8 cellular contexts compared by ENCODE assay signal in the genomic region with DNA sequence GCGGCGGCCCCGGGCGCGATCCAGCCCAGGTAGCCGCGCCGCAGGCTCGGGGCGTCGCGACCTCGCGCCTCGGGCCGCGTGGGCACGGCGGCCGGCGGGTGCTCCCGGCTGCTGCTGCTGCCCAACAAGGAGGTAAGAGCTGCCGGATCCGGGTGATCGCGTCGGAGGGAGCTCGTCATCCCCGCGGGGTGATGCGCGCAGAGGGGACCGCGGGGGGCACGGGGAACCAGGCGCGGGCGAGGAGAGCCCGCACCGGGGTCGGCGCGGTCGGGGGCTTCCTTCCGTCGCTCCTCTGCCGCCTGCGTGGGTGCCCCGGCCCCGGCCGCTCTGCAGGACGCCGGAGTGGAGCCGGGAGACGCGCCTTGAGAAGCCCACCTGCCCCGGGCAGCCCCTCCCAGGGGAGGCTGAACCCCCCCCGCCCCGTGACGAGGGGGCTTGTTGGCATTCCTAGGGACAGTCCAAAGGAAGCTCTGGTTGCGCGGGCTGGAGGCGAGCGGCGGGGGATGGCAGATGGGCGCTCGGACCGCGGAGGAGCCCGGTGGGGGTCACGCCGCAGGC.
A peak's percentile ranks its signal among the peaks of the same experiment; 100 is the strongest.
DNase-seq lines count a peak whose midpoint lies in the region; ATAC-seq and TF ChIP-seq lines count a peak whose summit lies in the region.

No MANE protein-coding gene starts in this region.

- H3K4me1 ChIP-seq in neural progenitor cell: peaks cover 12% of the 10 kb centered on the region

- ATAC-seq in GM18861 (IDR thresholded peaks at IDR 0.05; ENCODE audit: unreplicated experiment) (peak; percentile 1), HG02970 (IDR thresholded peaks at IDR 0.05; ENCODE audit: low FRiP score, unreplicated experiment) (peak; percentile 14), WTC11 (peak; percentile 4; the same call in 1 of the 2 replicates), HG02610 (IDR thresholded peaks at IDR 0.05; ENCODE audit: unreplicated experiment) (no peak)

- peak overlapping the region; percentile 55 for H3K4me3 Mint-ChIP-seq in WTC11
- H3K4me3 Mint-ChIP-seq in neural progenitor cell: peak overlapping the region; percentile 72

- peaks cover 39% of the 10 kb centered on the region for H4K20me1 ChIP-seq in neural progenitor cell (ENCODE audit: low read depth)

- peaks cover 11% of the 10 kb centered on the region for H3K27me3 Mint-ChIP-seq in WTC11 (ENCODE audit: low read depth)
- H3K27me3 Mint-ChIP-seq in neural progenitor cell (ENCODE audit: insufficient read depth, low read depth): peaks cover 8% of the 10 kb centered on the region

- H3K36me3 ChIP-seq in neural progenitor cell: no peaks in the 10 kb centered on the region

- peak overlapping the region; percentile 51 for H3K9ac ChIP-seq in neural progenitor cell

- peaks cover 46% of the 10 kb centered on the region for H3K79me2 ChIP-seq in neural progenitor cell (ENCODE audit: low read depth)

- H3K27ac Mint-ChIP-seq in WTC11: no peak overlapping the region
- no peak overlapping the region for H3K27ac Mint-ChIP-seq in neural progenitor cell

- DNase-seq in WTC11 (ENCODE audit: low spot score): peak; percentile 36
- DNase-seq in epithelial cell of proximal tubule (ENCODE audit: low read depth): no peak
- DNase-seq in neural progenitor cell (ENCODE audit: low spot score): peak; percentile 65
- DNase-seq in NCI-H1436 (lab: John Stamatoyannopoulos, UW): no peak
- DNase-seq in ureter (ENCODE audit: low spot score): no peak

- peaks cover 10% of the 10 kb centered on the region for H3K27me3 ChIP-seq in neural progenitor cell

- CTCF ChIA-PET in WTC11 (lab: Charles Lee): interaction anchor here (0.8 to 7.9 kb wide), 11 partner anchors 10 to 331 kb away, joined by 3 to 116 read pairs (median 5); no protein-coding TSS in a partner anchor

- H3K36me3 Mint-ChIP-seq in WTC11: no peaks in the 10 kb centered on the region
- no peaks in the 10 kb centered on the region for H3K36me3 Mint-ChIP-seq in neural progenitor cell

- H3K4me1 Mint-ChIP-seq in WTC11 (peaks cover 51% of the 10 kb centered on the region), neural progenitor cell (peaks cover 35% of the 10 kb centered on the region)

- H3K9me3 ChIP-seq in neural progenitor cell (ENCODE audit: low read depth): no peaks in the 10 kb centered on the region

- H3K9me3 Mint-ChIP-seq in WTC11 (no peaks in the 10 kb centered on the region), neural progenitor cell (no peaks in the 10 kb centered on the region)

- peak overlapping the region; percentile 70 for H3K4me3 ChIP-seq in epithelial cell of proximal tubule (ENCODE audit: low read depth, low read length)
- peak overlapping the region; percentile 88 for H3K4me3 ChIP-seq in neural progenitor cell

- H2AFZ ChIP-seq in neural progenitor cell (replicated peaks): peak overlapping the region; percentile 91

- POLR2A ChIA-PET in WTC11 (lab: Charles Lee): interaction anchor here (1.2 to 2.3 kb wide), 3 partner anchors 86 to 292 kb away, joined by 3 to 17 read pairs (median 4); no protein-coding TSS in a partner anchor

- TF ChIP-seq CTCF in WTC11 (IDR thresholded peaks at IDR 0.05) (no peak), epithelial cell of proximal tubule (conservative IDR thresholded peaks at IDR 0.05; ENCODE audit: low read depth, low read length) (no peak), neural progenitor cell (IDR thresholded peaks at IDR 0.05) (no peak)

- no peak overlapping the region for H3K27ac ChIP-seq in neural progenitor cell

- peak overlapping the region; percentile 91 for H3K4me2 ChIP-seq in neural progenitor cell

- H3F3A ChIP-seq in neural progenitor cell (ENCODE audit: low read depth): no peaks in the 10 kb centered on the region

TF ChIP-seq in WTC11, 78 proteins besides CTCF, POLR2A, EP300 and RAD21 (continues in another document):
- TF ChIP-seq ZNF219 (CRISPR knock-in tag; IDR thresholded peaks at IDR 0.05; ENCODE audit: borderline replicate concordance): no peak
- TF ChIP-seq, protein P1, sequence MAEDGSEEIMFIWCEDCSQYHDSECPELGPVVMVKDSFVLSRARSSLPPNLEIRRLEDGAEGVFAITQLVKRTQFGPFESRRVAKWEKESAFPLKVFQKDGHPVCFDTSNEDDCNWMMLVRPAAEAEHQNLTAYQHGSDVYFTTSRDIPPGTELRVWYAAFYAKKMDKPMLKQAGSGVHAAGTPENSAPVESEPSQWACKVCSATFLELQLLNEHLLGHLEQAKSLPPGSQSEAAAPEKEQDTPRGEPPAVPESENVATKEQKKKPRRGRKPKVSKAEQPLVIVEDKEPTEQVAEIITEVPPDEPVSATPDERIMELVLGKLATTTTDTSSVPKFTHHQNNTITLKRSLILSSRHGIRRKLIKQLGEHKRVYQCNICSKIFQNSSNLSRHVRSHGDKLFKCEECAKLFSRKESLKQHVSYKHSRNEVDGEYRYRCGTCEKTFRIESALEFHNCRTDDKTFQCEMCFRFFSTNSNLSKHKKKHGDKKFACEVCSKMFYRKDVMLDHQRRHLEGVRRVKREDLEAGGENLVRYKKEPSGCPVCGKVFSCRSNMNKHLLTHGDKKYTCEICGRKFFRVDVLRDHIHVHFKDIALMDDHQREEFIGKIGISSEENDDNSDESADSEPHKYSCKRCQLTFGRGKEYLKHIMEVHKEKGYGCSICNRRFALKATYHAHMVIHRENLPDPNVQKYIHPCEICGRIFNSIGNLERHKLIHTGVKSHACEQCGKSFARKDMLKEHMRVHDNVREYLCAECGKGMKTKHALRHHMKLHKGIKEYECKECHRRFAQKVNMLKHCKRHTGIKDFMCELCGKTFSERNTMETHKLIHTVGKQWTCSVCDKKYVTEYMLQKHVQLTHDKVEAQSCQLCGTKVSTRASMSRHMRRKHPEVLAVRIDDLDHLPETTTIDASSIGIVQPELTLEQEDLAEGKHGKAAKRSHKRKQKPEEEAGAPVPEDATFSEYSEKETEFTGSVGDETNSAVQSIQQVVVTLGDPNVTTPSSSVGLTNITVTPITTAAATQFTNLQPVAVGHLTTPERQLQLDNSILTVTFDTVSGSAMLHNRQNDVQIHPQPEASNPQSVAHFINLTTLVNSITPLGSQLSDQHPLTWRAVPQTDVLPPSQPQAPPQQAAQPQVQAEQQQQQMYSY (CRISPR knock-in tag; IDR thresholded peaks at IDR 0.05): peak; percentile 57; the same call in 1 of the 2 replicates
- no peak for TF ChIP-seq FOXJ3 (CRISPR knock-in tag; IDR thresholded peaks at IDR 0.05; ENCODE audit: borderline replicate concordance)
- TF ChIP-seq ESRRA (CRISPR knock-in tag; IDR thresholded peaks at IDR 0.05; ENCODE audit: borderline replicate concordance): no peak
- no peak for TF ChIP-seq PRRX2 (CRISPR knock-in tag; IDR thresholded peaks at IDR 0.05)
- no peak for TF ChIP-seq ERG (CRISPR knock-in tag; IDR thresholded peaks at IDR 0.05)
- no peak for TF ChIP-seq NFATC4 (CRISPR knock-in tag; IDR thresholded peaks at IDR 0.05)
- no peak for TF ChIP-seq ZNF263 (CRISPR knock-in tag; IDR thresholded peaks at IDR 0.05; ENCODE audit: low read depth)
- no peak for TF ChIP-seq ATF1 (CRISPR knock-in tag; IDR thresholded peaks at IDR 0.05)
- no peak for TF ChIP-seq MYBL2 (CRISPR knock-in tag; IDR thresholded peaks at IDR 0.05)
- TF ChIP-seq, protein P2, sequence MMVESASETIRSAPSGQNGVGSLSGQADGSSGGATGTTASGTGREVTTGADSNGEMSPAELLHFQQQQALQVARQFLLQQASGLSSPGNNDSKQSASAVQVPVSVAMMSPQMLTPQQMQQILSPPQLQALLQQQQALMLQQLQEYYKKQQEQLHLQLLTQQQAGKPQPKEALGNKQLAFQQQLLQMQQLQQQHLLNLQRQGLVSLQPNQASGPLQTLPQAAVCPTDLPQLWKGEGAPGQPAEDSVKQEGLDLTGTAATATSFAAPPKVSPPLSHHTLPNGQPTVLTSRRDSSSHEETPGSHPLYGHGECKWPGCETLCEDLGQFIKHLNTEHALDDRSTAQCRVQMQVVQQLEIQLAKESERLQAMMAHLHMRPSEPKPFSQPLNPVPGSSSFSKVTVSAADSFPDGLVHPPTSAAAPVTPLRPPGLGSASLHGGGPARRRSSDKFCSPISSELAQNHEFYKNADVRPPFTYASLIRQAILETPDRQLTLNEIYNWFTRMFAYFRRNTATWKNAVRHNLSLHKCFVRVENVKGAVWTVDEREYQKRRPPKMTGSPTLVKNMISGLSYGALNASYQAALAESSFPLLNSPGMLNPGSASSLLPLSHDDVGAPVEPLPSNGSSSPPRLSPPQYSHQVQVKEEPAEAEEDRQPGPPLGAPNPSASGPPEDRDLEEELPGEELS (CRISPR knock-in tag; IDR thresholded peaks at IDR 0.05): no peak; the same call in 1 of the 2 replicates
- TF ChIP-seq TCF7 (CRISPR knock-in tag; IDR thresholded peaks at IDR 0.05; ENCODE audit: low read depth): 0 out of 2 replicates have a peak, but pooled peaks have one; percentile 10
- TF ChIP-seq NR1H2 (CRISPR knock-in tag; IDR thresholded peaks at IDR 0.05): no peak
- TF ChIP-seq, protein P3, sequence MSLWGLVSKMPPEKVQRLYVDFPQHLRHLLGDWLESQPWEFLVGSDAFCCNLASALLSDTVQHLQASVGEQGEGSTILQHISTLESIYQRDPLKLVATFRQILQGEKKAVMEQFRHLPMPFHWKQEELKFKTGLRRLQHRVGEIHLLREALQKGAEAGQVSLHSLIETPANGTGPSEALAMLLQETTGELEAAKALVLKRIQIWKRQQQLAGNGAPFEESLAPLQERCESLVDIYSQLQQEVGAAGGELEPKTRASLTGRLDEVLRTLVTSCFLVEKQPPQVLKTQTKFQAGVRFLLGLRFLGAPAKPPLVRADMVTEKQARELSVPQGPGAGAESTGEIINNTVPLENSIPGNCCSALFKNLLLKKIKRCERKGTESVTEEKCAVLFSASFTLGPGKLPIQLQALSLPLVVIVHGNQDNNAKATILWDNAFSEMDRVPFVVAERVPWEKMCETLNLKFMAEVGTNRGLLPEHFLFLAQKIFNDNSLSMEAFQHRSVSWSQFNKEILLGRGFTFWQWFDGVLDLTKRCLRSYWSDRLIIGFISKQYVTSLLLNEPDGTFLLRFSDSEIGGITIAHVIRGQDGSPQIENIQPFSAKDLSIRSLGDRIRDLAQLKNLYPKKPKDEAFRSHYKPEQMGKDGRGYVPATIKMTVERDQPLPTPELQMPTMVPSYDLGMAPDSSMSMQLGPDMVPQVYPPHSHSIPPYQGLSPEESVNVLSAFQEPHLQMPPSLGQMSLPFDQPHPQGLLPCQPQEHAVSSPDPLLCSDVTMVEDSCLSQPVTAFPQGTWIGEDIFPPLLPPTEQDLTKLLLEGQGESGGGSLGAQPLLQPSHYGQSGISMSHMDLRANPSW (CRISPR knock-in tag; conservative IDR thresholded peaks at IDR 0.05; ENCODE audit: low read depth): no peak

Comparison
In these comparisons a context has a peak if more than half of its experiments do, and no peak if none do; other contexts are left out.
1. DNase-seq: peak in WTC11 (single experiment) and neural progenitor cell (single experiment); none in epithelial cell of proximal tubule (single experiment), NCI-H1436 (single experiment) and ureter (single experiment).